ENCODE assay signal across 11 cellular contexts in genomic region chr10:44965651-44966097, GRCh38. TPM values are rescaled to one million over a fixed set of nuclear protein-coding genes. Genes with fewer than 3 reads are reported as not detected.
DNase-seq lines count a peak whose midpoint lies in the region; ATAC-seq and TF ChIP-seq lines count a peak whose summit lies in the region.
"Had no signal": no experiment of that assay in that cellular context is flagged by ENCODE, and none has a peak within 500 bp of the region (broad histone marks: within the 10 kb centered on the region; RNA-seq: fewer than 3 reads in every experiment).

No MANE protein-coding gene starts in this region.

- WGBS in thyroid gland, 2 donors = 45 to 57% methylated on average over 6 of the region's 6 CpGs

- ATAC-seq in HG03457 (IDR thresholded peaks at IDR 0.05; ENCODE audit: unreplicated experiment) = peak; percentile 43
- ATAC-seq: A549 had no signal

- peak in 1 of 2 donors; percentile 51 for TF ChIP-seq POLR2A in thyroid gland (IDR thresholded peaks at IDR 0.05)

- H3K36me3 ChIP-seq in left ventricle myocardium inferior = peaks cover 14% of the 10 kb centered on the region
- H3K36me3 ChIP-seq in thyroid gland = peaks cover 9 to 10% of the 10 kb centered on the region in 2 donors

- POLR2A ChIA-PET in GM10248 (lab: Yijun Ruan, JAX) = interaction anchor here (0.9 to 2.0 kb wide), 2 partner anchors 11 to 13 kb away, joined by 4 to 10 read pairs; partner anchors contain the start of gene DEPP1

- DNase-seq in NCI-H748 (lab: John Stamatoyannopoulos, UW; ENCODE audit: unreplicated experiment) = peak; percentile 2
- DNase-seq in NCI-H748 treated with DMSO at 0.1 percent for 48 hours (lab: John Stamatoyannopoulos, UW) = no peak
- no peak for DNase-seq in left ventricle myocardium inferior
- peak; percentile 83 to 84 for DNase-seq in thyroid gland
- no peak for DNase-seq in GM10248 (ENCODE audit: extremely low spot score)
- no peak for DNase-seq in NCI-H1694 treated with DMSO at 0.1 percent for 48 hours (lab: John Stamatoyannopoulos, UW)
- DNase-seq in DMS153 (lab: John Stamatoyannopoulos, UW) = no peak
- DNase-seq: occipital lobe had no signal

- H3K4me3 ChIP-seq in left ventricle myocardium inferior = peak overlapping the region; percentile 85
- no peak overlapping the region for H3K4me3 ChIP-seq in thyroid gland (replicated peaks in 1 of 3)
- H3K4me3 ChIP-seq: A549 had no signal

- TF ChIP-seq CTCF in left ventricle myocardium inferior (IDR thresholded peaks at IDR 0.05; ENCODE audit: borderline replicate concordance) (peak; percentile 37), thyroid gland (IDR thresholded peaks at IDR 0.05) (peak in 3 of 6 experiments; percentile 17 to 48 (median 46)), GM10248 (IDR thresholded peaks at IDR 0.05; ENCODE audit: control extremely low read depth, extremely low read depth, low read depth, missing control alignments) (no peak)

- no peaks in the 10 kb centered on the region for H3K27me3 ChIP-seq in left ventricle myocardium inferior (ENCODE audit: low read depth)
- no peaks in the 10 kb centered on the region for H3K27me3 ChIP-seq in thyroid gland

- H3K27ac ChIP-seq in left ventricle myocardium inferior (replicated peaks) (peak overlapping the region; percentile 96), thyroid gland (peak overlapping the region; percentile 93 to 97 (median 96))
- H3K27ac ChIP-seq: A549 had no signal

- H3K9me3 ChIP-seq in left ventricle myocardium inferior (replicated peaks) (no peaks in the 10 kb centered on the region), thyroid gland (no peaks in the 10 kb centered on the region)
- H3K9me3 ChIP-seq: A549 had no signal

- peaks cover 100% of the 10 kb centered on the region for H3K4me1 ChIP-seq in left ventricle myocardium inferior
- H3K4me1 ChIP-seq in thyroid gland = peaks cover 90% of the 10 kb centered on the region in 2 donors

- CTCF ChIA-PET in GM10248 (lab: Yijun Ruan, JAX) = interaction anchor here (0.7 to 14.0 kb wide), 7 partner anchors 8 to 31 kb away, joined by 3 to 151 read pairs (median 12); partner anchors contain the start of genes DEPP1 and RASSF4

- intact Hi-C loops in left ventricle myocardium inferior (cut with micrococcal nuclease) (no loop called here), thyroid gland (cut with DNase I) (no loop called here)

RNA-seq across cellular contexts. Expression of gene RASSF4, which starts 6.1 kb away (rescaled TPM):
- total RNA-seq in left ventricle myocardium inferior (103 TPM), thyroid gland (100 to 1,000 TPM; 175 to 226 (median 203) TPM)

RNA-seq across cellular contexts. Expression of gene DEPP1, which starts 12.9 kb away (rescaled TPM):
- 27.5 TPM for total RNA-seq in left ventricle myocardium inferior
- total RNA-seq in thyroid gland = 100 to 1,000 TPM in 2 of 4 donors, 10 to 100 TPM in 2; 45.1 to 518 (median 182) TPM

RNA-seq across cellular contexts. Expression of gene ZNF22, which starts 35.0 kb away (rescaled TPM):
- 14.2 TPM for total RNA-seq in left ventricle myocardium inferior
- total RNA-seq in thyroid gland = 10 to 100 TPM; 28.5 to 40.3 (median 33.1) TPM

RNA-seq across cellular contexts. Expression of gene TMEM72, which starts 54.5 kb away (rescaled TPM):
- not detected for total RNA-seq in left ventricle myocardium inferior
- total RNA-seq in thyroid gland = not detected
- total RNA-seq: T-helper 2 cell treated with Interferon-gamma antibody and Interleukin-4, amounts not matched to agents 100 ng/mL and 5 ng/mL, for 36 hours had no signal

Comparison
In these comparisons a context has a peak if more than half of its experiments do, and no peak if none do; other contexts are left out.
1. DNase-seq: peak in NCI-H748 (single experiment) and thyroid gland (2 of 2); none in NCI-H748 treated with DMSO at 0.1 percent for 48 hours (single experiment), left ventricle myocardium inferior (single experiment), GM10248 (single experiment), NCI-H1694 treated with DMSO at 0.1 percent for 48 hours (single experiment) and DMS153 (single experiment).